Comparison of ENCODE assay signal across 17 cellular contexts in the genomic region with DNA sequence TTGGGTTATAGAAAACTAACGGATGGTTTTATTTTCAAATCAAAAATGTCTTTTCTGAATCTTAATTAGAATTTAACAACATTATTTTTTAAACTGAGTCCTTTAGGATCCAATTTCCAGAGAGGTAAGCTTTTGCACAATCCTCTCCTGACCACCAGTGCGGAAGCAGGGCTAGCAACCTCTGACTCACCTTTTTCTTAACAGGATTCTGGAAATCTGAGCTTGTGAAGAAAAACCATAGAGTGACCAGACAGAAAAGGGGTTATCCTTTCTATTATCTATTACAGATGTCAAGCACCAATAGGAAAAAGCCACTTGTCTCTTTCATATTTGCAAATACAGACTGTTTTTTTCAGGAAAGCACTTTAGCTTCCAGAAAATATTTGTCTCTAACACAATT. TPM values are rescaled to one million over a fixed set of nuclear protein-coding genes. Genes with fewer than 3 reads are reported as not detected.
DNase-seq lines count a peak whose midpoint lies in the region; ATAC-seq and TF ChIP-seq lines count a peak whose summit lies in the region.
"Had no signal": no experiment of that assay in that cellular context is flagged by ENCODE, and none has a peak within 500 bp of the region (broad histone marks: within the 10 kb centered on the region; RNA-seq: fewer than 3 reads in every experiment).

No MANE protein-coding gene starts in this region.

- peaks cover 26% of the 10 kb centered on the region for H3K4me1 ChIP-seq in osteoblast (ENCODE audit: insufficient read depth, low read length)
- H3K4me1 ChIP-seq: vagina had no signal

- DNase-seq in CD1c-positive myeloid dendritic cell (ENCODE audit: extremely low spot score): peak; percentile 34
- DNase-seq in NB4 (ENCODE audit: low read depth): peak; percentile 53
- DNase-seq in dermis blood vessel endothelial cell: peak; percentile 38
- peak; percentile 37 for DNase-seq in osteoblast (ENCODE audit: insufficient read length, low spot score, missing footprints)
- DNase-seq in activated naive CD8-positive, alpha-beta T cell treated with anti-CD3 and anti-CD28 coated beads, Interleukin-2, amount 50 U/mL, for 24 hours: no peak
- DNase-seq in kidney glomerular epithelial cell (lab: John Stamatoyannopoulos, UW): no peak
- DNase-seq in Kasumi-1 (lab: John Stamatoyannopoulos, UW): no peak
- no peak for DNase-seq in AML-193 (lab: John Stamatoyannopoulos, UW)
- DNase-seq: activated B cell treated with CpG ODN at 0.5 μM for 24 hours; CD4-positive, CD25-positive, alpha-beta regulatory T cell; cortex of kidney; posterior cingulate gyrus had no signal

- peak overlapping the region; percentile 1 for H3K4me2 ChIP-seq in osteoblast (ENCODE audit: insufficient read depth, low read length)

- no peaks in the 10 kb centered on the region for H3K9me3 Mint-ChIP-seq in activated naive CD8-positive, alpha-beta T cell treated with anti-CD3 and anti-CD28 coated beads, Interleukin-2, amount 50 U/mL, for 24 hours
- H3K9me3 Mint-ChIP-seq: activated B cell treated with CpG ODN at 0.5 μM for 24 hours; activated naive CD4-positive, alpha-beta T cell treated with anti-CD3 and anti-CD28 coated beads, Interleukin-2, amount 50 U/mL, for 72 hours; CD4-positive, CD25-positive, alpha-beta regulatory T cell; mesothelial cell of epicardium had no signal

- no peaks in the 10 kb centered on the region for H3K27me3 ChIP-seq in osteoblast (ENCODE audit: insufficient read depth, low read length)
- H3K27me3 ChIP-seq: esophagus muscularis mucosa, vagina had no signal

- no peak overlapping the region for H3K4me3 Mint-ChIP-seq in activated naive CD8-positive, alpha-beta T cell treated with anti-CD3 and anti-CD28 coated beads, Interleukin-2, amount 50 U/mL, for 24 hours
- H3K4me3 Mint-ChIP-seq: activated B cell treated with CpG ODN at 0.5 μM for 24 hours; CD4-positive, CD25-positive, alpha-beta regulatory T cell; mesothelial cell of epicardium had no signal

- ATAC-seq in activated naive CD8-positive, alpha-beta T cell treated with anti-CD3 and anti-CD28 coated beads, Interleukin-2, amount 50 U/mL, for 24 hours: no peak
- ATAC-seq: activated naive CD4-positive, alpha-beta T cell treated with anti-CD3 and anti-CD28 coated beads, Interleukin-2, amount 50 U/mL, for 72 hours had no signal

- H3K27me3 Mint-ChIP-seq in activated naive CD8-positive, alpha-beta T cell treated with anti-CD3 and anti-CD28 coated beads, Interleukin-2, amount 50 U/mL, for 24 hours: no peaks in the 10 kb centered on the region
- H3K27me3 Mint-ChIP-seq: activated B cell treated with CpG ODN at 0.5 μM for 24 hours; CD4-positive, CD25-positive, alpha-beta regulatory T cell had no signal

- no peak for TF ChIP-seq POLR2A in NB4 (IDR thresholded peaks at IDR 0.05; ENCODE audit: extremely low read depth, insufficient read length)

- H3K4me1 Mint-ChIP-seq in activated naive CD8-positive, alpha-beta T cell treated with anti-CD3 and anti-CD28 coated beads, Interleukin-2, amount 50 U/mL, for 24 hours: peaks cover 6% of the 10 kb centered on the region

- H3K9me3 ChIP-seq in osteoblast (ENCODE audit: low read depth, low read length): no peaks in the 10 kb centered on the region
- H3K9me3 ChIP-seq: esophagus muscularis mucosa, vagina had no signal

- no peak overlapping the region for H2AFZ ChIP-seq in osteoblast (ENCODE audit: low read length)

- no peak overlapping the region for H3K27ac Mint-ChIP-seq in activated naive CD8-positive, alpha-beta T cell treated with anti-CD3 and anti-CD28 coated beads, Interleukin-2, amount 50 U/mL, for 24 hours
- H3K27ac Mint-ChIP-seq: activated B cell treated with CpG ODN at 0.5 μM for 24 hours; activated naive CD4-positive, alpha-beta T cell treated with anti-CD3 and anti-CD28 coated beads, Interleukin-2, amount 50 U/mL, for 72 hours; mesothelial cell of epicardium had no signal

- H3K4me3 ChIP-seq in NB4 (ENCODE audit: low read depth, low read length) (no peak overlapping the region), osteoblast (ENCODE audit: insufficient read depth, low read length) (no peak overlapping the region)
- H3K4me3 ChIP-seq: esophagus muscularis mucosa, SK-N-MC, vagina had no signal

- H3K27ac ChIP-seq in osteoblast (ENCODE audit: low read depth, low read length): peak overlapping the region; percentile 82
- H3K27ac ChIP-seq: esophagus muscularis mucosa, SK-N-MC, vagina had no signal

- H3K79me2 ChIP-seq in osteoblast (ENCODE audit: insufficient read depth, low read length): no peaks in the 10 kb centered on the region

- H4K20me1 ChIP-seq in osteoblast (ENCODE audit: insufficient read depth, low read length): no peaks in the 10 kb centered on the region

- peaks cover 20% of the 10 kb centered on the region for H3K36me3 Mint-ChIP-seq in activated naive CD8-positive, alpha-beta T cell treated with anti-CD3 and anti-CD28 coated beads, Interleukin-2, amount 50 U/mL, for 24 hours (ENCODE audit: low read depth)
- H3K36me3 Mint-ChIP-seq: activated naive CD4-positive, alpha-beta T cell treated with anti-CD3 and anti-CD28 coated beads, Interleukin-2, amount 50 U/mL, for 72 hours had no signal

- TF ChIP-seq CTCF in NB4 (IDR thresholded peaks at IDR 0.05; ENCODE audit: low read depth, low read length) (no peak), osteoblast (IDR thresholded peaks at IDR 0.05; ENCODE audit: extremely low read depth, low read depth, low read length) (no peak)

- peaks cover 4% of the 10 kb centered on the region for H3K36me3 ChIP-seq in osteoblast (ENCODE audit: insufficient read depth, low read length)

RNA-seq across cellular contexts. Expression of a gene that starts 25.3 kb away (rescaled TPM):
- total RNA-seq in dermis blood vessel endothelial cell: 28.7 and 31.8 TPM in 2 replicates
- total RNA-seq in osteoblast: 35.8 and 36.8 TPM in 2 replicates

RNA-seq across cellular contexts. Expression of a gene that starts 32.9 kb away (rescaled TPM):
- total RNA-seq in dermis blood vessel endothelial cell (1.9 and 2.0 TPM in 2 replicates), osteoblast (1.4 and 1.5 TPM in 2 replicates)
- total RNA-seq: vagina had no signal

RNA-seq across cellular contexts. Expression of a gene that starts 33.3 kb away (rescaled TPM):
- 5.3 and 5.7 TPM in 2 replicates for total RNA-seq in dermis blood vessel endothelial cell
- total RNA-seq in osteoblast: 8.3 and 10.9 TPM in 2 replicates

Comparison
In these comparisons a context has a peak if more than half of its experiments do, and no peak if none do; other contexts are left out.
1. DNase-seq: peak in CD1c-positive myeloid dendritic cell (single experiment), NB4 (single experiment), dermis blood vessel endothelial cell (single experiment) and osteoblast (single experiment); none in activated naive CD8-positive, alpha-beta T cell treated with anti-CD3 and anti-CD28 coated beads, Interleukin-2, amount 50 U/mL, for 24 hours (single experiment), kidney glomerular epithelial cell (single experiment), Kasumi-1 (0 of 2) and AML-193 (0 of 2).